In genomic region chr7:108091461-108091831, GRCh38 we compare ENCODE assay signal across 31 cellular contexts. TPM values are rescaled to one million over a fixed set of nuclear protein-coding genes. Genes with fewer than 3 reads are reported as not detected.
A peak's percentile ranks its signal among the peaks of the same experiment; 100 is the strongest.
DNase-seq lines count a peak whose midpoint lies in the region; ATAC-seq, FAIRE-seq and TF ChIP-seq lines count a peak whose summit lies in the region.
"Had no signal": no experiment of that assay in that cellular context is flagged by ENCODE, and none has a peak within 500 bp of the region (broad histone marks: within the 10 kb centered on the region; RNA-seq: fewer than 3 reads in every experiment).

No MANE protein-coding gene starts in this region.

- H4K20me1 ChIP-seq in K562 (replicated peaks; ENCODE audit: control insufficient read depth, insufficient read depth, low read length), result no peaks in the 10 kb centered on the region

- peak overlapping the region; percentile 13; the same call in 1 of the 2 replicates for H3K4me2 ChIP-seq in K562 (ENCODE audit: insufficient read depth, low read length)
- H3K4me2 ChIP-seq: KMS-11 had no signal

- H3K27me3 ChIP-seq in K562 (ENCODE audit: control insufficient read depth in 2 of 2, insufficient read depth in 2 of 2, low read length in 2 of 2), result no peaks in the 10 kb centered on the region
- H3K27me3 ChIP-seq: gastroesophageal sphincter, SJCRH30 had no signal

- CTCF ChIA-PET in K562 (lab: Yijun Ruan, JAX; ENCODE audit: low intra/inter-chr PET ratio), result no interaction called here

- H3K36me3 ChIP-seq in K562 (ENCODE audit: control insufficient read depth, insufficient read depth, low read length), result no peaks in the 10 kb centered on the region
- H3K36me3 ChIP-seq: gastroesophageal sphincter, neutrophil, SJCRH30 had no signal

- H3K4me3 Mint-ChIP-seq in T-helper 17 cell, result no peak overlapping the region
- H3K4me3 Mint-ChIP-seq: activated CD8-positive, alpha-beta T cell treated with anti-CD3 and anti-CD28 coated beads for 36 hours; activated naive CD4-positive, alpha-beta T cell treated with anti-CD3 and anti-CD28 coated beads, Interleukin-2, amount 50 U/mL, for 24 hours; central memory CD8-positive, alpha-beta T cell; naive B cell; stimulated activated naive B cell treated with anti-CD40 and anti-IgM and Interleukin-4, amounts not matched to agents 10 μg/mL and 1 μg/mL and 100 μg/mL, for 72 hours had no signal

- no peak overlapping the region for H3K4me3 ChIP-seq in K562
- H3K4me3 ChIP-seq: dorsolateral prefrontal cortex, gastroesophageal sphincter, GM12878, SJCRH30 had no signal

- H3K9me3 ChIP-seq in K562 (replicated peaks; ENCODE audit: control insufficient read depth, insufficient read depth, low read depth, low read length) (no peaks in the 10 kb centered on the region), T-helper 17 cell (ENCODE audit: control insufficient read depth, low read length, poor library complexity, severe bottlenecking) (no peaks in the 10 kb centered on the region)
- H3K9me3 ChIP-seq: gastroesophageal sphincter, neutrophil, SJCRH30 had no signal

- peak overlapping the region in 1 of 2 experiments; percentile 33; a peak in 1 of 4 replicates for H3K9ac ChIP-seq in K562 (ENCODE audit: insufficient read depth in 1 of 2, low read depth in 2 of 2, low read length in 2 of 2)
- H3K9ac ChIP-seq: KMS-11 had no signal

- BruUV-seq in K562 (replicated peaks; lab: Mats Ljungman, UMichigan), result no TSS peak

- no peaks in the 10 kb centered on the region for H3K9me1 ChIP-seq in K562 (ENCODE audit: control insufficient read depth, insufficient read depth, low read length)

- no peak overlapping the region for H3K27ac Mint-ChIP-seq in T-helper 17 cell
- H3K27ac Mint-ChIP-seq: activated CD8-positive, alpha-beta T cell treated with anti-CD3 and anti-CD28 coated beads for 36 hours; activated naive CD4-positive, alpha-beta T cell treated with anti-CD3 and anti-CD28 coated beads, Interleukin-2, amount 50 U/mL, for 24 hours; activated T-helper 2 cell treated with anti-CD3 and anti-CD28 coated beads, Interferon-gamma antibody, Interleukin-2, Interleukin-4, amounts not matched to agents 10 μg/mL and 5 μg/mL and 100 μg/mL, durations not matched to agents 14 hours and 24 hours and 36 hours; naive B cell; stimulated activated naive B cell treated with anti-CD40 and anti-IgM and Interleukin-4, amounts not matched to agents 10 μg/mL and 1 μg/mL and 100 μg/mL, for 72 hours had no signal

- POLR2A ChIA-PET in K562 (lab: Yijun Ruan, JAX), result interaction anchor here (1.0 kb wide), 1 partner anchor 9 kb away, joined by 3 read pairs; no protein-coding TSS in a partner anchor

- H3K27ac ChIP-seq in C4-2B, result peak overlapping the region; percentile 51
- peak overlapping the region; percentile 8; the same call in 2 of the 3 replicates for H3K27ac ChIP-seq in K562 (ENCODE audit: extremely low read depth, low read depth, low read length)
- H3K27ac ChIP-seq: dorsolateral prefrontal cortex, gastroesophageal sphincter, KMS-11, neutrophil, SJCRH30 had no signal

- no peaks in the 10 kb centered on the region for H3K79me2 ChIP-seq in K562 (ENCODE audit: control insufficient read depth, insufficient read depth, low read length)

- peaks cover 5% of the 10 kb centered on the region for H3K4me1 Mint-ChIP-seq in T-helper 17 cell
- H3K4me1 Mint-ChIP-seq: activated naive CD4-positive, alpha-beta T cell treated with anti-CD3 and anti-CD28 coated beads, Interleukin-2, amount 50 U/mL, for 24 hours; central memory CD8-positive, alpha-beta T cell had no signal

- in situ Hi-C loops in K562 (cut with MboI), result no loop called here

- DNase-seq in EH (ENCODE audit: low read depth) (peak; percentile 60), NCI-H2196 treated with DMSO at 0.1 percent for 48 hours (lab: John Stamatoyannopoulos, UW; ENCODE audit: unreplicated experiment) (peak; percentile 41), K562 (ENCODE audit: extremely low read depth in 1 of 4, low spot score in 3 of 4) (peak in 2 of 4 experiments; percentile 44 to 47), T-helper 17 cell (no peak), dedifferentiated amniotic fluid mesenchymal stem cell (ENCODE audit: extremely low spot score) (no peak)
- DNase-seq: activated CD8-positive, alpha-beta T cell treated with anti-CD3 and anti-CD28 coated beads for 36 hours; DND-41; dorsolateral prefrontal cortex; H7; hippocampal formation; naive B cell; NCI-H1436; NCI-H2171; NCI-H524; NK-92 treated with Interleukin-12 subunit alpha and Interleukin-12 subunit beta, amount 100 ng/mL, for 24 hours; SJCRH30; stimulated activated naive B cell treated with anti-CD40 and anti-IgM and Interleukin-4, amounts not matched to agents 10 μg/mL and 1 μg/mL and 100 μg/mL, for 72 hours had no signal

- peaks cover 43% of the 10 kb centered on the region for H3K27me3 Mint-ChIP-seq in T-helper 17 cell

- TF ChIP-seq EP300 in K562 (IDR thresholded peaks at IDR 0.05; ENCODE audit: low read length), result 0 out of 2 replicates have a peak, but pooled peaks have one; percentile 19

- FAIRE-seq in K562 (lab: Jason Lieb, UNC), result no peak
- FAIRE-seq: GM12878 had no signal

- TF ChIP-seq POLR2A in K562 (conservative IDR thresholded peaks at IDR 0.05), result no peak

- H2AFZ ChIP-seq in K562 (ENCODE audit: low read depth, low read length), result peak overlapping the region; percentile 66

- no peak for TF ChIP-seq RAD21 in K562 (CRISPR knock-in tag; conservative IDR thresholded peaks at IDR 0.05 in 1 of 2, IDR thresholded peaks at IDR 0.05 in 1 of 2)

- TF ChIP-seq CTCF in C4-2B (conservative IDR thresholded peaks at IDR 0.05) (no peak), K562 (IDR thresholded peaks at IDR 0.05 in 2 of 3, conservative IDR thresholded peaks at IDR 0.05 in 1 of 3; ENCODE audit: insufficient read depth in 2 of 3, low read depth in 1 of 3, low read length in 3 of 3) (no peak)

- peaks cover 33 to 57% of the 10 kb centered on the region in 2 experiments for H3K4me1 ChIP-seq in K562 (replicated peaks in 1 of 2; ENCODE audit: control insufficient read depth in 2 of 2, insufficient read depth in 2 of 2, low read length in 2 of 2)

- H3K36me3 Mint-ChIP-seq in T-helper 17 cell (ENCODE audit: low read depth), result no peaks in the 10 kb centered on the region
- H3K36me3 Mint-ChIP-seq: activated naive CD4-positive, alpha-beta T cell treated with anti-CD3 and anti-CD28 coated beads, Interleukin-2, amount 50 U/mL, for 24 hours; naive B cell; stimulated activated naive B cell treated with anti-CD40 and anti-IgM and Interleukin-4, amounts not matched to agents 10 μg/mL and 1 μg/mL and 100 μg/mL, for 72 hours had no signal

- ATAC-seq in K562, result peak; percentile 28
- ATAC-seq in GM18511 (IDR thresholded peaks at IDR 0.05; ENCODE audit: unreplicated experiment), result no peak
- no peak for ATAC-seq in T-helper 17 cell
- ATAC-seq in HG02759 (IDR thresholded peaks at IDR 0.05; ENCODE audit: unreplicated experiment), result no peak
- ATAC-seq: activated CD8-positive, alpha-beta T cell treated with anti-CD3 and anti-CD28 coated beads for 36 hours; gastroesophageal sphincter; GM12878; left lobe of liver; sciatic nerve; stimulated activated naive B cell treated with anti-CD40 and anti-IgM and Interleukin-4, amounts not matched to agents 10 μg/mL and 1 μg/mL and 100 μg/mL, for 72 hours had no signal

- 23% methylated on average over 7 of the region's 7 CpGs for WGBS in K562 (ENCODE audit: insufficient coverage, low coverage, missing lambda C conversion rate)

- intact Hi-C loops in K562 (cut with micrococcal nuclease), result no loop called here

TF ChIP-seq in K562, 482 proteins besides CTCF, POLR2A, EP300 and RAD21 (continues in another document):
- peak; percentile 61; the same call in 1 of the 2 replicates for TF ChIP-seq SMARCE1 (IDR thresholded peaks at IDR 0.05)
- TF ChIP-seq SP1 (CRISPR knock-in tag; IDR thresholded peaks at IDR 0.05), result 0 out of 2 replicates have a peak, but pooled peaks have one; percentile 32
- 0 out of 2 replicates have a peak, but pooled peaks have one; percentile 6 for TF ChIP-seq MIER1 (IDR thresholded peaks at IDR 0.05; ENCODE audit: low read depth)
- TF ChIP-seq RHOXF2B (CRISPR knock-in tag; conservative IDR thresholded peaks at IDR 0.05), result no peak
- no peak for TF ChIP-seq PHB2 (IDR thresholded peaks at IDR 0.05; ENCODE audit: low read depth)
- TF ChIP-seq ATF1 (CRISPR knock-in tag; IDR thresholded peaks at IDR 0.05), result no peak
- TF ChIP-seq ATF1 (tag; IDR thresholded peaks at IDR 0.05), result 0 out of 2 replicates have a peak, but pooled peaks have one; percentile 17
- TF ChIP-seq CBX2 (IDR thresholded peaks at IDR 0.05; ENCODE audit: insufficient read depth, low read length, poor library complexity, severe bottlenecking), result no peak
- TF ChIP-seq, protein P1, sequence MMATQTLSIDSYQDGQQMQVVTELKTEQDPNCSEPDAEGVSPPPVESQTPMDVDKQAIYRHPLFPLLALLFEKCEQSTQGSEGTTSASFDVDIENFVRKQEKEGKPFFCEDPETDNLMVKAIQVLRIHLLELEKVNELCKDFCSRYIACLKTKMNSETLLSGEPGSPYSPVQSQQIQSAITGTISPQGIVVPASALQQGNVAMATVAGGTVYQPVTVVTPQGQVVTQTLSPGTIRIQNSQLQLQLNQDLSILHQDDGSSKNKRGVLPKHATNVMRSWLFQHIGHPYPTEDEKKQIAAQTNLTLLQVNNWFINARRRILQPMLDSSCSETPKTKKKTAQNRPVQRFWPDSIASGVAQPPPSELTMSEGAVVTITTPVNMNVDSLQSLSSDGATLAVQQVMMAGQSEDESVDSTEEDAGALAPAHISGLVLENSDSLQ (IDR thresholded peaks at IDR 0.05), result peak; percentile 45
- TF ChIP-seq FOS (IDR thresholded peaks at IDR 0.05; ENCODE audit: extremely low read depth, insufficient read length), result no peak

RNA-seq across cellular contexts. Expression of gene LAMB4, which starts 38.7 kb away (rescaled TPM):
- total RNA-seq in K562 (2011; cell fraction: chromatin; rRNA removed; ENCODE audit: low replicate concordance), result not detected in 2 replicates
- not detected in 2 replicates for total RNA-seq in K562 (2011; cell fraction: nucleolus; rRNA removed)
- total RNA-seq in K562 (2011; cell fraction: nucleoplasm; rRNA removed), result 0.29 TPM in 1 of 2 replicates, not detected in the other
- total RNA-seq in K562 (2014; rRNA removed) (not detected in 2 replicates), K562 (2014; rRNA removed; fragmentation: Illumina TruSeq; extraction: Trizol) (0.07 and 0.10 TPM in 2 replicates), K562 (2015; rRNA removed; fragmentation: Illumina TruSeq; extraction: Trizol) (not detected in 2 replicates), K562 (2021) (not detected in 2 replicates), T-helper 17 cell (not detected)
- polyA plus RNA-seq in K562 (2011; rRNA removed) (not detected in 2 replicates), K562 (2014; fragmentation: Illumina TruSeq; extraction: Trizol) (0.06 TPM in 1 of 2 replicates, not detected in the other), K562 (2014; fragmentation: Nextera tagmentation; extraction: Ambion mirVana) (under 1 TPM; 0.06 to 0.13 TPM), K562 (2014; rRNA removed) (0.12 TPM in 1 of 2 replicates, not detected in the other)
- polyA plus RNA-seq in K562 (2011; cell fraction: cytosol; rRNA removed), result 0.03 TPM in 1 of 2 replicates, not detected in the other
- not detected in 2 replicates for polyA plus RNA-seq in K562 (2011; cell fraction: nucleus; rRNA removed)
- polyA plus RNA-seq in K562 (2012), result 0.09 and 0.18 TPM in 2 replicates
- 0.21 TPM in 1 of 2 replicates, not detected in the other for polyA minus RNA-seq in K562 (2011; rRNA and poly(A)+ RNA removed)
- polyA minus RNA-seq in K562 (2011; cell fraction: cytosol; rRNA and poly(A)+ RNA removed), result not detected in 2 replicates
- polyA minus RNA-seq in K562 (2011; cell fraction: nucleus; rRNA and poly(A)+ RNA removed), result not detected in 2 replicates
- total RNA-seq: activated CD8-positive, alpha-beta T cell treated with anti-CD3 and anti-CD28 coated beads for 36 hours; activated T-helper 2 cell treated with anti-CD3 and anti-CD28 coated beads, Interferon-gamma antibody, Interleukin-2, Interleukin-4, amounts not matched to agents 10 μg/mL and 5 μg/mL and 100 μg/mL, durations not matched to agents 14 hours and 24 hours and 36 hours; H7; left lobe of liver; SJCRH30; T-helper 1 cell treated with Interleukin-12 subunit alpha and Interleukin-12 subunit beta and Interleukin-4 antibody, amounts not matched to agents 30 ng/mL and 1 ng/mL, for 36 hours; ureter had no signal

Comparison
In these comparisons a context has a peak if more than half of its experiments do, and no peak if none do; other contexts are left out.
1. DNase-seq: peak in EH (single experiment) and NCI-H2196 treated with DMSO at 0.1 percent for 48 hours (single experiment); none in T-helper 17 cell (0 of 3) and dedifferentiated amniotic fluid mesenchymal stem cell (single experiment).